ENCODE assay signal across 1 cellular context in the genomic region with DNA sequence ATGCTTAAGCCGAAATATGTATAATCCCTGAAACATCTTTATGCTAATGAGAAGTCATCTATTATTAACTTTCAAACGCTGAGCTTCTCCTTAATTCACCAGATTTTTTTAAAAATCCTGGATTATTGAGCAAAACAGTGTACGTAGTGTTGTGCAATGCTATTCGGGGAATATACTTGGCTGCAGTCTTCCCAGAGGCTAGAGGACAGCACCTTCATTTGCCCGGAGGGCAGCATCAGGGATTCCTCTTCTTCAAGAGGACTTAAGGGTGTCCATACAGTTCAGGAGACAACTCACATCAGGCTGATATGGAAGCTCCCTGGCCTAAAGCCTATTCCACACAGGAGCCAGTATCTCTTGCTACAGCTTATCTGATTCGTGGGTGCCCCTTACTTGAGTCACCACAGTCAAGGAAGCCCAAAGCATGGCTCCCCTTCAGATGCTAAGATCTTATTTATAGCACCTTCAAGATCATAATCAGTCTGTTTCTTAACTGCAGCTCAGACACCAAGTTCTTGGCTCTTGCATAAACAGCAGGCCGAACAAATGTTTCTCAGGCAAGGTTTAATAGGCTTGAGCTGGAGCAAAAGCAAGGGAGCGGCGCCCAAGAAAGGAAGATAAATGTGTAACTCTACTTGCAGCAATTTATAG.
TF ChIP-seq lines count a peak whose summit lies in the region.

No MANE protein-coding gene starts in this region.

TF ChIP-seq in K562, 482 proteins besides CTCF, POLR2A, EP300 and RAD21 (continues in another document):
- TF ChIP-seq DDX20 (tag; IDR thresholded peaks at IDR 0.05; ENCODE audit: low read depth): no peak
- TF ChIP-seq MTA3 (IDR thresholded peaks at IDR 0.05; ENCODE audit: borderline replicate concordance): peak; percentile 35; the same call in 1 of the 2 replicates
- TF ChIP-seq FOSL1 (tag; conservative IDR thresholded peaks at IDR 0.05): peak; percentile 60
- no peak for TF ChIP-seq ZBTB9 (CRISPR knock-in tag; IDR thresholded peaks at IDR 0.05)
- TF ChIP-seq L3MBTL2 (IDR thresholded peaks at IDR 0.05): 0 out of 2 replicates have a peak, but pooled peaks have one; percentile 13
- no peak for TF ChIP-seq LEF1 (IDR thresholded peaks at IDR 0.05)
- no peak for TF ChIP-seq ZNF165 (CRISPR knock-in tag; IDR thresholded peaks at IDR 0.05; ENCODE audit: borderline replicate concordance)
- peak; percentile 49; the same call in 1 of the 2 replicates for TF ChIP-seq ELF2 (CRISPR knock-in tag; IDR thresholded peaks at IDR 0.05)
- peak; percentile 70; the same call in 1 of the 2 replicates for TF ChIP-seq MEF2D (tag; conservative IDR thresholded peaks at IDR 0.05; ENCODE audit: low read depth)
- TF ChIP-seq RFX7 (CRISPR knock-in tag; IDR thresholded peaks at IDR 0.05): no peak
- TF ChIP-seq RCOR1 (IDR thresholded peaks at IDR 0.05; ENCODE audit: borderline replicate concordance in 1 of 2, low read depth in 2 of 2, low read length in 2 of 2): peak in 1 of 2 experiments; percentile 56; a peak in 1 of 4 replicates
- peak; percentile 27 for TF ChIP-seq MEIS2 (IDR thresholded peaks at IDR 0.05; ENCODE audit: partially characterized antibody)
- TF ChIP-seq SREBF1 (IDR thresholded peaks at IDR 0.05; ENCODE audit: borderline replicate concordance, low read depth, low read length): no peak
- no peak for TF ChIP-seq RREB1 (CRISPR knock-in tag; IDR thresholded peaks at IDR 0.05)
- TF ChIP-seq TEAD4 (IDR thresholded peaks at IDR 0.05; ENCODE audit: low read length): 0 out of 2 replicates have a peak, but pooled peaks have one; percentile 23
- no peak for TF ChIP-seq TEAD4 (CRISPR knock-in tag; IDR thresholded peaks at IDR 0.05; ENCODE audit: borderline replicate concordance)
- TF ChIP-seq ZBTB7A (IDR thresholded peaks at IDR 0.05; ENCODE audit: borderline replicate concordance, control insufficient read depth, low read depth, low read length): no peak
- TF ChIP-seq CTBP1 (IDR thresholded peaks at IDR 0.05; ENCODE audit: borderline replicate concordance): peak; percentile 41; the same call in 1 of the 2 replicates
- TF ChIP-seq CREM (IDR thresholded peaks at IDR 0.05; ENCODE audit: low read depth): peak; percentile 21; the same call in 1 of the 2 replicates
- TF ChIP-seq ARHGAP35 (IDR thresholded peaks at IDR 0.05; ENCODE audit: partially characterized antibody): no peak
- no peak for TF ChIP-seq RB1 (IDR thresholded peaks at IDR 0.05; ENCODE audit: low read depth)
- TF ChIP-seq, protein P1, sequence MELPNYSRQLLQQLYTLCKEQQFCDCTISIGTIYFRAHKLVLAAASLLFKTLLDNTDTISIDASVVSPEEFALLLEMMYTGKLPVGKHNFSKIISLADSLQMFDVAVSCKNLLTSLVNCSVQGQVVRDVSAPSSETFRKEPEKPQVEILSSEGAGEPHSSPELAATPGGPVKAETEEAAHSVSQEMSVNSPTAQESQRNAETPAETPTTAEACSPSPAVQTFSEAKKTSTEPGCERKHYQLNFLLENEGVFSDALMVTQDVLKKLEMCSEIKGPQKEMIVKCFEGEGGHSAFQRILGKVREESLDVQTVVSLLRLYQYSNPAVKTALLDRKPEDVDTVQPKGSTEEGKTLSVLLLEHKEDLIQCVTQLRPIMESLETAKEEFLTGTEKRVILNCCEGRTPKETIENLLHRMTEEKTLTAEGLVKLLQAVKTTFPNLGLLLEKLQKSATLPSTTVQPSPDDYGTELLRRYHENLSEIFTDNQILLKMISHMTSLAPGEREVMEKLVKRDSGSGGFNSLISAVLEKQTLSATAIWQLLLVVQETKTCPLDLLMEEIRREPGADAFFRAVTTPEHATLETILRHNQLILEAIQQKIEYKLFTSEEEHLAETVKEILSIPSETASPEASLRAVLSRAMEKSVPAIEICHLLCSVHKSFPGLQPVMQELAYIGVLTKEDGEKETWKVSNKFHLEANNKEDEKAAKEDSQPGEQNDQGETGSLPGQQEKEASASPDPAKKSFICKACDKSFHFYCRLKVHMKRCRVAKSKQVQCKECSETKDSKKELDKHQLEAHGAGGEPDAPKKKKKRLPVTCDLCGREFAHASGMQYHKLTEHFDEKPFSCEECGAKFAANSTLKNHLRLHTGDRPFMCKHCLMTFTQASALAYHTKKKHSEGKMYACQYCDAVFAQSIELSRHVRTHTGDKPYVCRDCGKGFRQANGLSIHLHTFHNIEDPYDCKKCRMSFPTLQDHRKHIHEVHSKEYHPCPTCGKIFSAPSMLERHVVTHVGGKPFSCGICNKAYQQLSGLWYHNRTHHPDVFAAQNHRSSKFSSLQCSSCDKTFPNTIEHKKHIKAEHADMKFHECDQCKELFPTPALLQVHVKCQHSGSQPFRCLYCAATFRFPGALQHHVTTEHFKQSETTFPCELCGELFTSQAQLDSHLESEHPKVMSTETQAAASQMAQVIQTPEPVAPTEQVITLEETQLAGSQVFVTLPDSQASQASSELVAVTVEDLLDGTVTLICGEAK (IDR thresholded peaks at IDR 0.05): no peak
- TF ChIP-seq, protein P1 (CRISPR knock-in tag; IDR thresholded peaks at IDR 0.05): no peak
- TF ChIP-seq, protein P2, sequence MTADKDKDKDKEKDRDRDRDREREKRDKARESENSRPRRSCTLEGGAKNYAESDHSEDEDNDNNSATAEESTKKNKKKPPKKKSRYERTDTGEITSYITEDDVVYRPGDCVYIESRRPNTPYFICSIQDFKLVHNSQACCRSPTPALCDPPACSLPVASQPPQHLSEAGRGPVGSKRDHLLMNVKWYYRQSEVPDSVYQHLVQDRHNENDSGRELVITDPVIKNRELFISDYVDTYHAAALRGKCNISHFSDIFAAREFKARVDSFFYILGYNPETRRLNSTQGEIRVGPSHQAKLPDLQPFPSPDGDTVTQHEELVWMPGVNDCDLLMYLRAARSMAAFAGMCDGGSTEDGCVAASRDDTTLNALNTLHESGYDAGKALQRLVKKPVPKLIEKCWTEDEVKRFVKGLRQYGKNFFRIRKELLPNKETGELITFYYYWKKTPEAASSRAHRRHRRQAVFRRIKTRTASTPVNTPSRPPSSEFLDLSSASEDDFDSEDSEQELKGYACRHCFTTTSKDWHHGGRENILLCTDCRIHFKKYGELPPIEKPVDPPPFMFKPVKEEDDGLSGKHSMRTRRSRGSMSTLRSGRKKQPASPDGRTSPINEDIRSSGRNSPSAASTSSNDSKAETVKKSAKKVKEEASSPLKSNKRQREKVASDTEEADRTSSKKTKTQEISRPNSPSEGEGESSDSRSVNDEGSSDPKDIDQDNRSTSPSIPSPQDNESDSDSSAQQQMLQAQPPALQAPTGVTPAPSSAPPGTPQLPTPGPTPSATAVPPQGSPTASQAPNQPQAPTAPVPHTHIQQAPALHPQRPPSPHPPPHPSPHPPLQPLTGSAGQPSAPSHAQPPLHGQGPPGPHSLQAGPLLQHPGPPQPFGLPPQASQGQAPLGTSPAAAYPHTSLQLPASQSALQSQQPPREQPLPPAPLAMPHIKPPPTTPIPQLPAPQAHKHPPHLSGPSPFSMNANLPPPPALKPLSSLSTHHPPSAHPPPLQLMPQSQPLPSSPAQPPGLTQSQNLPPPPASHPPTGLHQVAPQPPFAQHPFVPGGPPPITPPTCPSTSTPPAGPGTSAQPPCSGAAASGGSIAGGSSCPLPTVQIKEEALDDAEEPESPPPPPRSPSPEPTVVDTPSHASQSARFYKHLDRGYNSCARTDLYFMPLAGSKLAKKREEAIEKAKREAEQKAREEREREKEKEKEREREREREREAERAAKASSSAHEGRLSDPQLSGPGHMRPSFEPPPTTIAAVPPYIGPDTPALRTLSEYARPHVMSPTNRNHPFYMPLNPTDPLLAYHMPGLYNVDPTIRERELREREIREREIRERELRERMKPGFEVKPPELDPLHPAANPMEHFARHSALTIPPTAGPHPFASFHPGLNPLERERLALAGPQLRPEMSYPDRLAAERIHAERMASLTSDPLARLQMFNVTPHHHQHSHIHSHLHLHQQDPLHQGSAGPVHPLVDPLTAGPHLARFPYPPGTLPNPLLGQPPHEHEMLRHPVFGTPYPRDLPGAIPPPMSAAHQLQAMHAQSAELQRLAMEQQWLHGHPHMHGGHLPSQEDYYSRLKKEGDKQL (CRISPR knock-in tag; IDR thresholded peaks at IDR 0.05; ENCODE audit: borderline replicate concordance): no peak
- no peak for TF ChIP-seq RBM22 (IDR thresholded peaks at IDR 0.05; ENCODE audit: low read depth, low read length, poor library complexity, severe bottlenecking)
